ENCODE assay signal across 29 cellular contexts in the genomic region with DNA sequence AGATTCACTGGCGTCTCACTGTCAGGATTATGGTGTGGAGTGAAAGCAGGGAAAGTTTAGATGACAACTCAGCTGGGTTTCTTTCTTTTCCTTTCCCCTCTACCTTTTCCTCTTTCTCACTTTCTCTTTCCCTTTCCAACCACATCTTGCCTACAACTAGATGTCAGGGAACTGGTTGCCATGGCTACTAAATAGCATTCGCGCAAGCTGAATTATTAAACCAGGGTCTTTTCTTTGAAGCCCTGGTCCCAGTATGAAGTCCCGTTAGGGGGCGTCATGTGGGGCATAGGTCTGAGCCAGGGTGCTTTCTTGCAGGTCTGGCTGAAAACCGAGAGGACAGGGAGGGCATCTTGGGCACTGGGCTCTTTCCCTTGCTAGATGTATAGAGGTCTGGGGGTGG.
DNase-seq lines count a peak whose midpoint lies in the region; ATAC-seq, FAIRE-seq and TF ChIP-seq lines count a peak whose summit lies in the region.
"Had no signal": no experiment of that assay in that cellular context is flagged by ENCODE, and none has a peak within 500 bp of the region (broad histone marks: within the 10 kb centered on the region; RNA-seq: fewer than 3 reads in every experiment).

No MANE protein-coding gene starts in this region.

- no peak for DNase-seq in SK-N-SH
- DNase-seq in IMR-90, result no peak
- no peak for DNase-seq in osteoblast (ENCODE audit: insufficient read length, low spot score, missing footprints)
- no peak for DNase-seq in frontal cortex (ENCODE audit: low spot score in 2 of 2)
- no peak for DNase-seq in activated T-helper 2 cell treated with anti-CD3 and anti-CD28 coated beads, Interferon-gamma antibody, Interleukin-2, Interleukin-4, amounts not matched to agents 10 μg/mL and 5 μg/mL and 100 μg/mL, durations not matched to agents 14 hours and 24 hours and 36 hours (ENCODE audit: low spot score)
- DNase-seq in stimulated activated CD8-positive, alpha-beta memory T cell treated with anti-CD3 and anti-CD28 coated beads, Interleukin-4, amount 100 ng/mL, for 48 hours, result no peak
- DNase-seq: activated CD4-positive, alpha-beta T cell treated with anti-CD3 and anti-CD28 coated beads for 36 hours; activated CD8-positive, alpha-beta memory T cell treated with anti-CD3 and anti-CD28 coated beads for 24 hours; activated effector memory CD4-positive, alpha-beta T cell treated with anti-CD3 and anti-CD28 coated beads, Interleukin-2, amount 50 U/mL, for 16 hours; activated T-cell treated with anti-CD3 and anti-CD28 coated beads for 4 hours; central memory CD4-positive, alpha-beta T cell; cortex of kidney; DMS153; effector memory CD8-positive, alpha-beta T cell; GM23248; kidney glomerular epithelial cell; lower lobe of right lung; naive thymus-derived CD8-positive, alpha-beta T cell; NCI-H1092; NCI-H1930; NCI-H526; SHP77 treated with DMSO at 0.1 percent for 48 hours; stimulated activated CD4-positive, alpha-beta T cell treated with anti-CD3 and anti-CD28 coated beads, Interleukin-4, amount 100 ng/mL, for 24 hours; SW 1271 had no signal

- H3K56ac ChIP-seq in IMR-90 (ENCODE audit: extremely low read depth, insufficient read depth, low read length), result no peak overlapping the region

- no peak overlapping the region for H3K18ac ChIP-seq in IMR-90 (ENCODE audit: low read depth, low read length)

- H4K8ac ChIP-seq in IMR-90 (ENCODE audit: low read depth in 2 of 2, low read length in 2 of 2), result no peak overlapping the region

- H3K27ac ChIP-seq in SK-N-SH (ENCODE audit: low read depth in 2 of 2, low read length in 1 of 2) (no peak overlapping the region), IMR-90 (ENCODE audit: insufficient read depth, low read length) (no peak overlapping the region), osteoblast (ENCODE audit: low read depth, low read length) (no peak overlapping the region)
- H3K27ac ChIP-seq: GM23248, lower lobe of right lung, tibial nerve, VCaP had no signal

- TF ChIP-seq RAD21 in SK-N-SH (IDR thresholded peaks at IDR 0.05; ENCODE audit: low read length), result no peak
- TF ChIP-seq RAD21 in IMR-90 (IDR thresholded peaks at IDR 0.05; ENCODE audit: low read length), result no peak

- no peak overlapping the region for H2AK9ac ChIP-seq in IMR-90 (replicated peaks; ENCODE audit: low read depth, low read length, poor library complexity)

- TF ChIP-seq CTCF in SK-N-SH (IDR thresholded peaks at IDR 0.05) (no peak), IMR-90 (conservative IDR thresholded peaks at IDR 0.05; ENCODE audit: low read depth, low read length) (no peak), brain (conservative IDR thresholded peaks at IDR 0.05) (no peak), osteoblast (IDR thresholded peaks at IDR 0.05; ENCODE audit: extremely low read depth, low read depth, low read length) (no peak)

- 15% methylated on average over 6 of the region's 6 CpGs for WGBS in SK-N-SH (ENCODE audit: low lambda C conversion rate)
- no CpG with 5 or more reads among the region's 6 CpGs for WGBS in IMR-90 (ENCODE audit: extremely low coverage in 2 of 2, insufficient read length in 1 of 2), 2 experiments

- H3K4me1 ChIP-seq in SK-N-SH (ENCODE audit: control insufficient read depth in 1 of 2, insufficient read depth in 2 of 2, low read depth in 1 of 2, low read length in 1 of 2) (no peaks in the 10 kb centered on the region), IMR-90 (ENCODE audit: control insufficient read depth, insufficient read depth, low read length) (no peaks in the 10 kb centered on the region), osteoblast (ENCODE audit: insufficient read depth, low read length) (no peaks in the 10 kb centered on the region)
- H3K4me1 ChIP-seq: lower lobe of right lung had no signal

- H3F3A ChIP-seq in SK-N-SH (replicated peaks; ENCODE audit: insufficient read depth), result no peaks in the 10 kb centered on the region

- CTCF ChIA-PET in SK-N-SH (lab: Yijun Ruan, JAX), result interaction anchor here (0.8 kb wide), 1 partner anchor 13 kb away, joined by 3 read pairs; no protein-coding TSS in a partner anchor
- CTCF ChIA-PET in IMR-90 (lab: Yijun Ruan, JAX), result no interaction called here

- TF ChIP-seq POLR2A in IMR-90 (IDR thresholded peaks at IDR 0.05; ENCODE audit: low read depth, low read length), result no peak

- H4K20me1 ChIP-seq in SK-N-SH (ENCODE audit: insufficient read depth) (no peaks in the 10 kb centered on the region), IMR-90 (ENCODE audit: insufficient read depth, low read length) (no peaks in the 10 kb centered on the region), osteoblast (ENCODE audit: insufficient read depth, low read length) (no peaks in the 10 kb centered on the region)

- intact Hi-C loops in IMR-90 (cut with micrococcal nuclease), result no loop called here
- intact Hi-C loops in activated T-helper 2 cell treated with anti-CD3 and anti-CD28 coated beads, Interferon-gamma antibody, Interleukin-2, Interleukin-4, amounts not matched to agents 10 μg/mL and 5 μg/mL and 100 μg/mL, durations not matched to agents 14 hours and 24 hours and 36 hours (cut with micrococcal nuclease), result loop anchor here (5.0 kb wide), 1 partner anchor 112 kb away; no protein-coding TSS in a partner anchor

- H2BK15ac ChIP-seq in IMR-90 (ENCODE audit: low read depth, low read length), result no peak overlapping the region

- no peak for ATAC-seq in SK-N-SH treated with all-trans-retinoic acid at 6 μM for 48 hours
- no peak for ATAC-seq in IMR-90 (ENCODE audit: low read depth)
- ATAC-seq: activated CD4-positive, alpha-beta T cell treated with anti-CD3 and anti-CD28 coated beads for 36 hours; effector memory CD8-positive, alpha-beta T cell; lower lobe of right lung; naive thymus-derived CD8-positive, alpha-beta T cell had no signal

- dilution Hi-C loops in IMR-90 (cut with HindIII; ENCODE audit: low sequenced_read_pairs, unreplicated experiment), result no loop called here

- in situ Hi-C loops in IMR-90 (cut with MboI; ENCODE audit: low sequenced_read_pairs), result no loop called here

- no peaks in the 10 kb centered on the region for H3K79me2 ChIP-seq in SK-N-SH (ENCODE audit: insufficient read depth)
- H3K79me2 ChIP-seq in osteoblast (ENCODE audit: insufficient read depth, low read length), result no peaks in the 10 kb centered on the region

- no peaks in the 10 kb centered on the region for H3K9me1 ChIP-seq in IMR-90 (ENCODE audit: insufficient read depth, low read length)

- H3K9me3 Mint-ChIP-seq in brain, result peaks cover 0 to 2% (median 0%) of the 10 kb centered on the region in 5 experiments
- H3K9me3 Mint-ChIP-seq in activated T-helper 2 cell treated with anti-CD3 and anti-CD28 coated beads, Interferon-gamma antibody, Interleukin-2, Interleukin-4, amounts not matched to agents 10 μg/mL and 5 μg/mL and 100 μg/mL, durations not matched to agents 14 hours and 24 hours and 36 hours, result no peaks in the 10 kb centered on the region
- H3K9me3 Mint-ChIP-seq: effector memory CD8-positive, alpha-beta T cell; naive thymus-derived CD8-positive, alpha-beta T cell had no signal

- H3K9ac ChIP-seq in SK-N-SH (no peak overlapping the region), IMR-90 (ENCODE audit: low read depth, low read length) (no peak overlapping the region)
- H3K9ac ChIP-seq: GM23248 had no signal

- H3K36me3 ChIP-seq in SK-N-SH (replicated peaks in 1 of 2; ENCODE audit: control insufficient read depth in 1 of 2, insufficient read depth in 2 of 2, low read length in 1 of 2) (no peaks in the 10 kb centered on the region), IMR-90 (ENCODE audit: control insufficient read depth, insufficient read depth, low read length) (no peaks in the 10 kb centered on the region), osteoblast (ENCODE audit: insufficient read depth, low read length) (no peaks in the 10 kb centered on the region)
- H3K36me3 ChIP-seq: lower lobe of right lung, tibial nerve had no signal

- H3K36me3 Mint-ChIP-seq in brain, result no peaks in the 10 kb centered on the region
- no peaks in the 10 kb centered on the region for H3K36me3 Mint-ChIP-seq in activated T-helper 2 cell treated with anti-CD3 and anti-CD28 coated beads, Interferon-gamma antibody, Interleukin-2, Interleukin-4, amounts not matched to agents 10 μg/mL and 5 μg/mL and 100 μg/mL, durations not matched to agents 14 hours and 24 hours and 36 hours (ENCODE audit: low read depth)
- H3K36me3 Mint-ChIP-seq: naive thymus-derived CD8-positive, alpha-beta T cell had no signal

- no peak for TF ChIP-seq EP300 in SK-N-SH (IDR thresholded peaks at IDR 0.05; ENCODE audit: borderline replicate concordance in 1 of 2, low read depth in 1 of 2, low read length in 1 of 2)

- H4K5ac ChIP-seq in IMR-90 (ENCODE audit: low read depth, low read length), result no peak overlapping the region

- H2BK5ac ChIP-seq in IMR-90 (ENCODE audit: low read depth, low read length, poor library complexity, severe bottlenecking), result no peak overlapping the region

- H3K23ac ChIP-seq in IMR-90 (ENCODE audit: low read depth, low read length), result no peak overlapping the region

- peaks cover 43% of the 10 kb centered on the region for H3K27me3 ChIP-seq in SK-N-SH (ENCODE audit: insufficient read depth)
- H3K27me3 ChIP-seq in IMR-90 (ENCODE audit: control insufficient read depth, insufficient read depth, low read length), result peaks cover 37% of the 10 kb centered on the region
- H3K27me3 ChIP-seq in osteoblast (ENCODE audit: insufficient read depth, low read length), result peaks cover 54% of the 10 kb centered on the region

- H2BK120ac ChIP-seq in IMR-90 (ENCODE audit: low read depth, low read length), result no peak overlapping the region

- no peaks in the 10 kb centered on the region for H3K9me3 ChIP-seq in SK-N-SH
- no peaks in the 10 kb centered on the region for H3K9me3 ChIP-seq in IMR-90 (ENCODE audit: control insufficient read depth, insufficient read depth, low read length)
- no peaks in the 10 kb centered on the region for H3K9me3 ChIP-seq in osteoblast (ENCODE audit: low read depth, low read length)
- H3K9me3 ChIP-seq: lower lobe of right lung, tibial nerve had no signal

- H3K4me2 ChIP-seq in SK-N-SH (peak overlapping the region; percentile 24; the same call in 1 of the 2 replicates), IMR-90 (ENCODE audit: low read depth, low read length) (peak overlapping the region; percentile 40; the same call in 1 of the 2 replicates), osteoblast (ENCODE audit: insufficient read depth, low read length) (peak overlapping the region; percentile 36)

- BruUV-seq in IMR-90 (replicated peaks; lab: Mats Ljungman, UMichigan), result no TSS peak

- H2AFZ ChIP-seq in SK-N-SH (ENCODE audit: low read depth) (no peak overlapping the region), IMR-90 (replicated peaks; ENCODE audit: low read length, poor library complexity) (no peak overlapping the region), osteoblast (ENCODE audit: low read length) (no peak overlapping the region)
- H2AFZ ChIP-seq: GM23248 had no signal

- H3K4ac ChIP-seq in IMR-90 (ENCODE audit: low read depth, low read length), result no peak overlapping the region

- peaks cover 74% of the 10 kb centered on the region for H3K4me1 Mint-ChIP-seq in brain
- peaks cover 9% of the 10 kb centered on the region for H3K4me1 Mint-ChIP-seq in activated T-helper 2 cell treated with anti-CD3 and anti-CD28 coated beads, Interferon-gamma antibody, Interleukin-2, Interleukin-4, amounts not matched to agents 10 μg/mL and 5 μg/mL and 100 μg/mL, durations not matched to agents 14 hours and 24 hours and 36 hours (ENCODE audit: low read depth)

- H3K9me2 ChIP-seq in SK-N-SH, result no peaks in the 10 kb centered on the region

- POLR2A ChIA-PET in SK-N-SH (lab: Yijun Ruan, JAX) (no interaction called here), IMR-90 (lab: Charles Lee; ENCODE audit: unreplicated experiment) (no interaction called here)

- H3K27me3 Mint-ChIP-seq in brain, result peaks cover 54% of the 10 kb centered on the region
- H3K27me3 Mint-ChIP-seq in activated T-helper 2 cell treated with anti-CD3 and anti-CD28 coated beads, Interferon-gamma antibody, Interleukin-2, Interleukin-4, amounts not matched to agents 10 μg/mL and 5 μg/mL and 100 μg/mL, durations not matched to agents 14 hours and 24 hours and 36 hours (ENCODE audit: low read depth), result peaks cover 63% of the 10 kb centered on the region

- no peak for FAIRE-seq in frontal cortex (lab: Jason Lieb, UNC)
- FAIRE-seq: RCC 7860 had no signal

- no peak overlapping the region for H4K91ac ChIP-seq in IMR-90 (ENCODE audit: insufficient read depth, low read depth, low read length)

- no peak overlapping the region for H3K14ac ChIP-seq in IMR-90 (replicated peaks; ENCODE audit: low read depth, low read length)

- peak overlapping the region; percentile 35 to 85 (median 75) for H3K4me3 Mint-ChIP-seq in brain
- H3K4me3 Mint-ChIP-seq in activated T-helper 2 cell treated with anti-CD3 and anti-CD28 coated beads, Interferon-gamma antibody, Interleukin-2, Interleukin-4, amounts not matched to agents 10 μg/mL and 5 μg/mL and 100 μg/mL, durations not matched to agents 14 hours and 24 hours and 36 hours (ENCODE audit: low read depth), result no peak overlapping the region
- H3K4me3 Mint-ChIP-seq: activated CD4-positive, alpha-beta T cell treated with anti-CD3 and anti-CD28 coated beads for 36 hours; effector memory CD8-positive, alpha-beta T cell had no signal

- no peak overlapping the region for H2BK20ac ChIP-seq in IMR-90 (ENCODE audit: low read depth, low read length)

- no peak overlapping the region for H3K4me3 ChIP-seq in SK-N-SH (ENCODE audit: low read depth in 2 of 2, low read length in 1 of 2)
- H3K4me3 ChIP-seq in IMR-90 (ENCODE audit: insufficient read depth, low read depth, low read length), result no peak overlapping the region
- no peak overlapping the region for H3K4me3 ChIP-seq in osteoblast (ENCODE audit: insufficient read depth, low read length)
- H3K4me3 ChIP-seq: GM23248, lower lobe of right lung, tibial nerve had no signal

- no peak overlapping the region for H2AK5ac ChIP-seq in IMR-90 (ENCODE audit: low read depth, low read length)

- H3K27ac Mint-ChIP-seq in brain, result peak overlapping the region in 3 of 5 experiments; percentile 60 to 98 (median 74)
- no peak overlapping the region for H3K27ac Mint-ChIP-seq in activated T-helper 2 cell treated with anti-CD3 and anti-CD28 coated beads, Interferon-gamma antibody, Interleukin-2, Interleukin-4, amounts not matched to agents 10 μg/mL and 5 μg/mL and 100 μg/mL, durations not matched to agents 14 hours and 24 hours and 36 hours
- H3K27ac Mint-ChIP-seq: activated CD4-positive, alpha-beta T cell treated with anti-CD3 and anti-CD28 coated beads for 36 hours; effector memory CD8-positive, alpha-beta T cell had no signal

- H3K79me1 ChIP-seq in IMR-90 (ENCODE audit: low read depth in 1 of 2, low read length in 2 of 2), result no peaks in the 10 kb centered on the region
